ENCODE assay signal across 8 cellular contexts in the genomic region with DNA sequence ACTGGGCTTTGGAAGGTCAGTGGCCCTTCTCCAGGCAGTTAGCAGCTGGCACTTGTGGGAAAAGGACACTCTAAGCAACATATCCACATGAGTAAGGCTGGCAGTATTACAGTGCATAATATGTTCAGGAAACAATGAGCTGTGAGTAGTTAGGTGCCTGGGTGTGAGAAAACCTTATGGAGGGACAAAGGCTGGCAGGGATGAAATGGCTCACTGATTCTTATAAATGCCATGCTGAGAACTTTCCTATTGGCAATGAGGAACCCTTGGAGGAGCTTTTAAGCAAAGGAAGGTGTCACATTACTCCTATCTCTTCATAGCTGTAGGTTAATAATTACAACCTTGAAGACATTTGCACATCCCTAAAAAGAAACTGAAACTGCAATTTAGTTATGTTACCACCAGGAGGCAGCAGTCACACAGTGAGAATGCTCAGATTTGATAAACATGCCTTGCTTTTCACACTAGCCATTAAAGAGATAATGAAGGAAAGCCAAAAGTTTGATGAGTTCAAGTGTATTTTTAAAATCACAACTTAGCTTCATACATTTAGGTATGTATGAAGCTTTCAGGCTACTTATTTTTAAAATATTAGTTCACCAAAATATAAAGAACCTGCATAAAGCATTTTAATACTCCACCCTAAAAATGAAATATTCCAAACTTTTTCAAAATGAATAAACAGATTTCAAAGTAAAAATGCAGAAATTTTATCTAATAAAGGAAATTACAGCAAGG.
DNase-seq lines count a peak whose midpoint lies in the region; ATAC-seq and TF ChIP-seq lines count a peak whose summit lies in the region.

No MANE protein-coding gene starts in this region.

- no peaks in the 10 kb centered on the region for H3K27me3 ChIP-seq in brain microvascular endothelial cell (replicated peaks)

- H3K4me3 Mint-ChIP-seq in nephron progenitor cell = no peak overlapping the region

- no peak overlapping the region for H3K27ac Mint-ChIP-seq in nephron progenitor cell

- no peak overlapping the region for H3K4me3 ChIP-seq in brain microvascular endothelial cell (ENCODE audit: low read depth, low read length)

- no peak for ATAC-seq in GM18867 (IDR thresholded peaks at IDR 0.05; ENCODE audit: unreplicated experiment)
- ATAC-seq in GM18870 (IDR thresholded peaks at IDR 0.05; ENCODE audit: unreplicated experiment) = no peak

- peak; percentile 56 for TF ChIP-seq CTCF in brain microvascular endothelial cell (IDR thresholded peaks at IDR 0.05; ENCODE audit: low read depth, low read length, missing control alignments)
- TF ChIP-seq CTCF in nephron progenitor cell (IDR thresholded peaks at IDR 0.05) = peak; percentile 59

- peaks cover 14% of the 10 kb centered on the region for H3K4me1 Mint-ChIP-seq in nephron progenitor cell

- peak; percentile 67 for DNase-seq in DMS 273 (lab: John Stamatoyannopoulos, UW; ENCODE audit: unreplicated experiment)
- no peak for DNase-seq in DMS 273 treated with DMSO at 0.1 percent for 48 hours (lab: John Stamatoyannopoulos, UW)
- peak; percentile 57 to 67 for DNase-seq in Kasumi-1 (lab: John Stamatoyannopoulos, UW)
- peak; percentile 20 for DNase-seq in brain microvascular endothelial cell
- no peak for DNase-seq in nephron progenitor cell
- DNase-seq in NCI-H524 treated with DMSO at 0.1 percent for 48 hours (lab: John Stamatoyannopoulos, UW) = no peak

- in situ Hi-C loops in brain microvascular endothelial cell (cut with HindIII; ENCODE audit: low pct_ligation_motif_present, low sequenced_read_pairs) = no loop called here

- peaks cover 9% of the 10 kb centered on the region for H3K9me3 Mint-ChIP-seq in nephron progenitor cell

- no peak overlapping the region for H3K27ac ChIP-seq in brain microvascular endothelial cell

- peaks cover 28% of the 10 kb centered on the region for H3K36me3 ChIP-seq in brain microvascular endothelial cell (replicated peaks)

- no peaks in the 10 kb centered on the region for H3K27me3 Mint-ChIP-seq in nephron progenitor cell (ENCODE audit: low read depth, poor library complexity)

- peaks cover 48% of the 10 kb centered on the region for H3K36me3 Mint-ChIP-seq in nephron progenitor cell (ENCODE audit: low read depth)

Comparison
In these comparisons a context has a peak if more than half of its experiments do, and no peak if none do; other contexts are left out.
1. DNase-seq: peak in DMS 273 (single experiment), Kasumi-1 (2 of 2) and brain microvascular endothelial cell (single experiment); none in DMS 273 treated with DMSO at 0.1 percent for 48 hours (single experiment), nephron progenitor cell (single experiment) and NCI-H524 treated with DMSO at 0.1 percent for 48 hours (single experiment).